Comparison of ENCODE assay signal across 16 cellular contexts in genomic region chr3:139948898-139949297, GRCh38. TPM values are rescaled to one million over a fixed set of nuclear protein-coding genes. Genes with fewer than 3 reads are reported as not detected.
A peak's percentile ranks its signal among the peaks of the same experiment; 100 is the strongest.
DNase-seq lines count a peak whose midpoint lies in the region; ATAC-seq lines count a peak whose summit lies in the region.
"Had no signal": no experiment of that assay in that cellular context is flagged by ENCODE, and none has a peak within 500 bp of the region (broad histone marks: within the 10 kb centered on the region; RNA-seq: fewer than 3 reads in every experiment).

No MANE protein-coding gene starts in this region.

- peak; percentile 42 for ATAC-seq in activated CD4-positive, alpha-beta T cell treated with anti-CD3 and anti-CD28 coated beads for 36 hours
- peak; percentile 65 for ATAC-seq in stimulated activated naive CD8-positive, alpha-beta T cell treated with anti-CD3 and anti-CD28 coated beads, Interleukin-15, amount 100 ng/mL, for 72 hours
- ATAC-seq in GM18519 (IDR thresholded peaks at IDR 0.05; ENCODE audit: low FRiP score, unreplicated experiment) (no peak), GM21515 (IDR thresholded peaks at IDR 0.05; ENCODE audit: unreplicated experiment) (no peak)
- ATAC-seq: A549 had no signal

- no peak for DNase-seq in activated CD4-positive, alpha-beta T cell treated with anti-CD3 and anti-CD28 coated beads for 36 hours
- no peak for DNase-seq in activated CD4-positive, alpha-beta T cell treated with anti-CD3 and anti-CD28 coated beads, Interleukin-2, amount 10 ng/mL, durations not matched to agents 7 days and 5 days
- no peak for DNase-seq in activated naive CD8-positive, alpha-beta T cell treated with anti-CD3 and anti-CD28 coated beads for 36 hours
- DNase-seq in islet precursor cell (peak; percentile 39), NCI-H1092 (lab: John Stamatoyannopoulos, UW) (no peak)
- DNase-seq in stimulated activated naive CD8-positive, alpha-beta T cell treated with anti-CD3 and anti-CD28 coated beads, Interleukin-15, amount 100 ng/mL, for 72 hours: peak in 1 of 2 donors; percentile 1
- DNase-seq: Calu3; CD4-positive, alpha-beta memory T cell; DMS 273 treated with DMSO at 0.1 percent for 48 hours; GDM1; GM23248; HCEC 1CT had no signal

- H3K36me3 Mint-ChIP-seq in activated CD4-positive, alpha-beta T cell treated with anti-CD3 and anti-CD28 coated beads for 36 hours (ENCODE audit: low read depth): no peaks in the 10 kb centered on the region
- no peaks in the 10 kb centered on the region for H3K36me3 Mint-ChIP-seq in activated CD4-positive, alpha-beta T cell treated with anti-CD3 and anti-CD28 coated beads, Interleukin-2, amount 10 ng/mL, durations not matched to agents 7 days and 5 days (ENCODE audit: low read depth)
- no peaks in the 10 kb centered on the region for H3K36me3 Mint-ChIP-seq in activated naive CD8-positive, alpha-beta T cell treated with anti-CD3 and anti-CD28 coated beads for 36 hours
- H3K36me3 Mint-ChIP-seq: CD14-positive monocyte; CD4-positive, alpha-beta memory T cell had no signal

- intact Hi-C loops in activated CD4-positive, alpha-beta T cell treated with anti-CD3 and anti-CD28 coated beads for 36 hours (cut with DNase I, micrococcal nuclease): no loop called here

- CTCF ChIA-PET in activated CD4-positive, alpha-beta T cell treated with anti-CD3 and anti-CD28 coated beads for 36 hours (lab: Charles Lee): interaction anchor here (0.7 kb wide), 1 partner anchor 17 kb away, joined by 3 read pairs; no protein-coding TSS in a partner anchor
- CTCF ChIA-PET in activated CD4-positive, alpha-beta T cell treated with anti-CD3 and anti-CD28 coated beads, Interleukin-2, amount 10 ng/mL, durations not matched to agents 7 days and 5 days (lab: Charles Lee): interaction anchor here (1.6 kb wide), 1 partner anchor 29 kb away, joined by 3 read pairs; no protein-coding TSS in a partner anchor

- H3K27me3 Mint-ChIP-seq in activated CD4-positive, alpha-beta T cell treated with anti-CD3 and anti-CD28 coated beads for 36 hours: peaks cover 7% of the 10 kb centered on the region
- peaks cover 4% of the 10 kb centered on the region for H3K27me3 Mint-ChIP-seq in activated CD4-positive, alpha-beta T cell treated with anti-CD3 and anti-CD28 coated beads, Interleukin-2, amount 10 ng/mL, durations not matched to agents 7 days and 5 days
- peaks cover 12% of the 10 kb centered on the region for H3K27me3 Mint-ChIP-seq in activated naive CD8-positive, alpha-beta T cell treated with anti-CD3 and anti-CD28 coated beads for 36 hours
- H3K27me3 Mint-ChIP-seq in stimulated activated naive CD8-positive, alpha-beta T cell treated with anti-CD3 and anti-CD28 coated beads, Interleukin-15, amount 100 ng/mL, for 72 hours: peaks cover 12% of the 10 kb centered on the region

- H3K4me3 Mint-ChIP-seq in activated CD4-positive, alpha-beta T cell treated with anti-CD3 and anti-CD28 coated beads for 36 hours: no peak overlapping the region
- H3K4me3 Mint-ChIP-seq in activated CD4-positive, alpha-beta T cell treated with anti-CD3 and anti-CD28 coated beads, Interleukin-2, amount 10 ng/mL, durations not matched to agents 7 days and 5 days: no peak overlapping the region
- H3K4me3 Mint-ChIP-seq in activated naive CD8-positive, alpha-beta T cell treated with anti-CD3 and anti-CD28 coated beads for 36 hours: peak overlapping the region; percentile 18
- peak overlapping the region in 1 of 2 donors; percentile 19 for H3K4me3 Mint-ChIP-seq in stimulated activated naive CD8-positive, alpha-beta T cell treated with anti-CD3 and anti-CD28 coated beads, Interleukin-15, amount 100 ng/mL, for 72 hours
- H3K4me3 Mint-ChIP-seq: CD14-positive monocyte; CD4-positive, alpha-beta memory T cell had no signal

- POLR2A ChIA-PET in activated CD4-positive, alpha-beta T cell treated with anti-CD3 and anti-CD28 coated beads for 36 hours (lab: Charles Lee): no interaction called here
- POLR2A ChIA-PET in activated CD4-positive, alpha-beta T cell treated with anti-CD3 and anti-CD28 coated beads, Interleukin-2, amount 10 ng/mL, durations not matched to agents 7 days and 5 days (lab: Charles Lee): no interaction called here

- H3K4me1 Mint-ChIP-seq in activated CD4-positive, alpha-beta T cell treated with anti-CD3 and anti-CD28 coated beads for 36 hours: no peaks in the 10 kb centered on the region
- H3K4me1 Mint-ChIP-seq in activated CD4-positive, alpha-beta T cell treated with anti-CD3 and anti-CD28 coated beads, Interleukin-2, amount 10 ng/mL, durations not matched to agents 7 days and 5 days: no peaks in the 10 kb centered on the region
- peaks cover 6% of the 10 kb centered on the region for H3K4me1 Mint-ChIP-seq in activated naive CD8-positive, alpha-beta T cell treated with anti-CD3 and anti-CD28 coated beads for 36 hours
- peaks cover 11% of the 10 kb centered on the region for H3K4me1 Mint-ChIP-seq in stimulated activated naive CD8-positive, alpha-beta T cell treated with anti-CD3 and anti-CD28 coated beads, Interleukin-15, amount 100 ng/mL, for 72 hours
- H3K4me1 Mint-ChIP-seq: CD14-positive monocyte; CD4-positive, alpha-beta memory T cell had no signal

- H3K27ac Mint-ChIP-seq in activated CD4-positive, alpha-beta T cell treated with anti-CD3 and anti-CD28 coated beads for 36 hours: no peak overlapping the region
- no peak overlapping the region for H3K27ac Mint-ChIP-seq in activated CD4-positive, alpha-beta T cell treated with anti-CD3 and anti-CD28 coated beads, Interleukin-2, amount 10 ng/mL, durations not matched to agents 7 days and 5 days
- H3K27ac Mint-ChIP-seq in activated naive CD8-positive, alpha-beta T cell treated with anti-CD3 and anti-CD28 coated beads for 36 hours: no peak overlapping the region
- H3K27ac Mint-ChIP-seq in stimulated activated naive CD8-positive, alpha-beta T cell treated with anti-CD3 and anti-CD28 coated beads, Interleukin-15, amount 100 ng/mL, for 72 hours: peak overlapping the region in 1 of 2 donors; percentile 28
- H3K27ac Mint-ChIP-seq: CD4-positive, alpha-beta memory T cell had no signal

- H3K9me3 Mint-ChIP-seq in activated CD4-positive, alpha-beta T cell treated with anti-CD3 and anti-CD28 coated beads for 36 hours (ENCODE audit: low read depth): no peaks in the 10 kb centered on the region
- no peaks in the 10 kb centered on the region for H3K9me3 Mint-ChIP-seq in activated CD4-positive, alpha-beta T cell treated with anti-CD3 and anti-CD28 coated beads, Interleukin-2, amount 10 ng/mL, durations not matched to agents 7 days and 5 days
- no peaks in the 10 kb centered on the region for H3K9me3 Mint-ChIP-seq in activated naive CD8-positive, alpha-beta T cell treated with anti-CD3 and anti-CD28 coated beads for 36 hours
- H3K9me3 Mint-ChIP-seq in stimulated activated naive CD8-positive, alpha-beta T cell treated with anti-CD3 and anti-CD28 coated beads, Interleukin-15, amount 100 ng/mL, for 72 hours: peaks cover 0 to 11% of the 10 kb centered on the region in 2 donors

RNA-seq across cellular contexts. Expression of gene CLSTN2, which starts 13.9 kb away (rescaled TPM):
- not detected for total RNA-seq in activated CD4-positive, alpha-beta T cell treated with anti-CD3 and anti-CD28 coated beads for 36 hours
- not detected for total RNA-seq in activated CD4-positive, alpha-beta T cell treated with anti-CD3 and anti-CD28 coated beads, Interleukin-2, amount 10 ng/mL, durations not matched to agents 7 days and 5 days
- under 1 TPM in 1 of 2 experiments, not detected in 1; 0.08 TPM for total RNA-seq in activated naive CD8-positive, alpha-beta T cell treated with anti-CD3 and anti-CD28 coated beads for 36 hours
- total RNA-seq: CD4-positive, alpha-beta memory T cell; GM23248 had no signal

Comparison
In these comparisons a context has a peak if more than half of its experiments do, and no peak if none do; other contexts are left out.
1. ATAC-seq: peak in activated CD4-positive, alpha-beta T cell treated with anti-CD3 and anti-CD28 coated beads for 36 hours (single experiment) and stimulated activated naive CD8-positive, alpha-beta T cell treated with anti-CD3 and anti-CD28 coated beads, Interleukin-15, amount 100 ng/mL, for 72 hours (single experiment); none in GM18519 (single experiment) and GM21515 (single experiment).